Comparison of ENCODE assay signal across 22 cellular contexts in the genomic region with DNA sequence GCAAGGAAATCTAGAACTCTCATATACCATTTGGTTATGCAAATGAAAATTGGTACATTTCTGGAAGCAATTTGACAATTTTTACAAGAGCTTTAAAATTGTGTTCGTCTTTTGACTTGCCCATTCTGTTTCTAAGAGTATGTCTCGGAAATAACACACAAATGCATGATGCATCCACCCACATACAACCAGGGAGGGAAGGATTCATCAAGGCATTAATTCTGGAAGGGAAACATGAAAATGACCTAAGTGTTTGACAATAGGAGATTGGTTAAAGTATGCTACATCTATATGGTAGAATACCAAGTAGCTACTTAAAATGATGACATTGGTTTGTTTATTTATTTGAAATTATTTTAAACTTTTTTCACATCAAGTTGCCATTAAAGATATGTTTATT. TPM values are rescaled to one million over a fixed set of nuclear protein-coding genes. Genes with fewer than 3 reads are reported as not detected.
A peak's percentile ranks its signal among the peaks of the same experiment; 100 is the strongest.
DNase-seq lines count a peak whose midpoint lies in the region; ATAC-seq, FAIRE-seq and TF ChIP-seq lines count a peak whose summit lies in the region.
"Had no signal": no experiment of that assay in that cellular context is flagged by ENCODE, and none has a peak within 500 bp of the region (broad histone marks: within the 10 kb centered on the region; RNA-seq: fewer than 3 reads in every experiment).

No MANE protein-coding gene starts in this region.

- CTCF ChIA-PET in CD8-positive, alpha-beta memory T cell (lab: Charles Lee): no interaction called here

- H3K27ac ChIP-seq in CD4-positive, CD25-positive, alpha-beta regulatory T cell (ENCODE audit: insufficient read depth, low read length, poor library complexity, severe bottlenecking): no peak overlapping the region
- H3K27ac ChIP-seq in KMS-11 (0 out of 2 replicates have a peak overlapping the region, but pooled peaks have one; percentile 68), astrocyte (ENCODE audit: low read depth, low read length) (no peak overlapping the region)
- no peak overlapping the region for H3K27ac ChIP-seq in CD8-positive, alpha-beta memory T cell (ENCODE audit: low read depth, low read length)

- H3K4me1 Mint-ChIP-seq in CD4-positive, CD25-positive, alpha-beta regulatory T cell: peaks cover 55 to 87% (median 77%) of the 10 kb centered on the region in 4 donors
- H3K4me1 Mint-ChIP-seq in astrocyte (ENCODE audit: low read depth, unreplicated experiment) (peaks cover 20% of the 10 kb centered on the region), immature natural killer cell (peaks cover 67 to 93% of the 10 kb centered on the region in 2 donors)
- peaks cover 39 to 86% (median 80%) of the 10 kb centered on the region in 4 donors for H3K4me1 Mint-ChIP-seq in naive thymus-derived CD8-positive, alpha-beta T cell
- H3K4me1 Mint-ChIP-seq in CD8-positive, alpha-beta memory T cell: peaks cover 84 to 97% (median 96%) of the 10 kb centered on the region in 3 donors

- H4K20me1 ChIP-seq in KMS-11 (ENCODE audit: insufficient read depth) (no peaks in the 10 kb centered on the region), astrocyte (ENCODE audit: insufficient read depth, low read length) (peaks cover 49% of the 10 kb centered on the region)

- POLR2A ChIA-PET in naive thymus-derived CD8-positive, alpha-beta T cell (lab: Charles Lee): no interaction called here
- POLR2A ChIA-PET in CD8-positive, alpha-beta memory T cell (lab: Charles Lee): no interaction called here

- no peak overlapping the region for H2AFZ ChIP-seq in KMS-11 (ENCODE audit: low read depth)
- no peak overlapping the region for H2AFZ ChIP-seq in astrocyte (ENCODE audit: low read depth, low read length)

- no peak overlapping the region for H3K27ac Mint-ChIP-seq in CD4-positive, CD25-positive, alpha-beta regulatory T cell
- H3K27ac Mint-ChIP-seq in astrocyte (ENCODE audit: unreplicated experiment) (no peak overlapping the region), immature natural killer cell (peak overlapping the region in 2 of 6 donors; percentile 26 to 35)
- H3K27ac Mint-ChIP-seq in naive thymus-derived CD8-positive, alpha-beta T cell: peak overlapping the region in 4 of 10 donors; percentile 1 to 77 (median 17)
- peak overlapping the region in 2 of 8 donors; percentile 6 to 15 for H3K27ac Mint-ChIP-seq in CD8-positive, alpha-beta memory T cell
- H3K27ac Mint-ChIP-seq: activated naive CD8-positive, alpha-beta T cell treated with anti-CD3 and anti-CD28 coated beads, Interleukin-2, amount 10 ng/mL, durations not matched to agents 7 days and 5 days; activated T-helper 1 cell treated with anti-CD3 and anti-CD28 coated beads, Interleukin-12 subunit alpha, Interleukin-12 subunit beta, Interleukin-2, Interleukin-4 antibody, amounts not matched to agents 30 ng/mL and 10 ng/mL and 1 ng/mL, durations not matched to agents 14 hours and 24 hours and 36 hours had no signal

- H3K79me2 ChIP-seq in KMS-11 (ENCODE audit: insufficient read depth, low read depth): peaks cover 71% of the 10 kb centered on the region
- peaks cover 66% of the 10 kb centered on the region for H3K79me2 ChIP-seq in astrocyte (ENCODE audit: insufficient read depth, low read length)

- peaks cover 5% of the 10 kb centered on the region for H3K36me3 ChIP-seq in CD4-positive, CD25-positive, alpha-beta regulatory T cell (ENCODE audit: control insufficient read depth, insufficient read depth, low read length)
- H3K36me3 ChIP-seq in KMS-11 (ENCODE audit: insufficient read depth) (no peaks in the 10 kb centered on the region), astrocyte (ENCODE audit: insufficient read depth, low read length) (no peaks in the 10 kb centered on the region)
- H3K36me3 ChIP-seq in CD8-positive, alpha-beta memory T cell (ENCODE audit: insufficient read depth, low read length): no peaks in the 10 kb centered on the region
- H3K36me3 ChIP-seq: thyroid gland had no signal

- no peak overlapping the region for H3K9ac ChIP-seq in KMS-11
- no peak overlapping the region for H3K9ac ChIP-seq in astrocyte (ENCODE audit: low read length)

- H3K36me3 Mint-ChIP-seq in CD4-positive, CD25-positive, alpha-beta regulatory T cell: peaks cover 26% of the 10 kb centered on the region
- H3K36me3 Mint-ChIP-seq in astrocyte (ENCODE audit: low read depth, unreplicated experiment) (peaks cover 3% of the 10 kb centered on the region), immature natural killer cell (no peaks in the 10 kb centered on the region)
- peaks cover 0 to 24% (median 15%) of the 10 kb centered on the region in 3 donors for H3K36me3 Mint-ChIP-seq in naive thymus-derived CD8-positive, alpha-beta T cell
- H3K36me3 Mint-ChIP-seq in CD8-positive, alpha-beta memory T cell: peaks cover 0 to 12% (median 7%) of the 10 kb centered on the region in 3 donors

- H3K9me3 ChIP-seq in CD4-positive, CD25-positive, alpha-beta regulatory T cell (ENCODE audit: control insufficient read depth in 2 of 2, low read length in 2 of 2): no peaks in the 10 kb centered on the region
- no peaks in the 10 kb centered on the region for H3K9me3 ChIP-seq in astrocyte (ENCODE audit: insufficient read depth, low read depth, low read length)
- no peaks in the 10 kb centered on the region for H3K9me3 ChIP-seq in CD8-positive, alpha-beta memory T cell (ENCODE audit: low read length)
- H3K9me3 ChIP-seq: thyroid gland had no signal

- H3K9me3 Mint-ChIP-seq in CD4-positive, CD25-positive, alpha-beta regulatory T cell: peaks cover 0 to 4% (median 0%) of the 10 kb centered on the region in 7 donors
- H3K9me3 Mint-ChIP-seq in astrocyte (ENCODE audit: unreplicated experiment) (no peaks in the 10 kb centered on the region), immature natural killer cell (no peaks in the 10 kb centered on the region)
- no peaks in the 10 kb centered on the region for H3K9me3 Mint-ChIP-seq in naive thymus-derived CD8-positive, alpha-beta T cell
- no peaks in the 10 kb centered on the region for H3K9me3 Mint-ChIP-seq in CD8-positive, alpha-beta memory T cell

- H3K27me3 Mint-ChIP-seq in CD4-positive, CD25-positive, alpha-beta regulatory T cell: no peaks in the 10 kb centered on the region
- H3K27me3 Mint-ChIP-seq in astrocyte (ENCODE audit: low read depth, unreplicated experiment) (no peaks in the 10 kb centered on the region), immature natural killer cell (ENCODE audit: low read depth in 3 of 3) (no peaks in the 10 kb centered on the region)
- no peaks in the 10 kb centered on the region for H3K27me3 Mint-ChIP-seq in naive thymus-derived CD8-positive, alpha-beta T cell
- H3K27me3 Mint-ChIP-seq in CD8-positive, alpha-beta memory T cell: no peaks in the 10 kb centered on the region
- H3K27me3 Mint-ChIP-seq: activated CD8-positive, alpha-beta memory T cell treated with anti-CD3 and anti-CD28 coated beads, Interleukin-2, amount 10 ng/mL, durations not matched to agents 7 days and 5 days; activated naive CD8-positive, alpha-beta T cell treated with anti-CD3 and anti-CD28 coated beads, Interleukin-2, amount 10 ng/mL, durations not matched to agents 7 days and 5 days; brain had no signal

- H3K4me1 ChIP-seq in CD4-positive, CD25-positive, alpha-beta regulatory T cell (ENCODE audit: control insufficient read depth, insufficient read depth, low read length, poor library complexity, severe bottlenecking): peaks cover 23% of the 10 kb centered on the region
- H3K4me1 ChIP-seq in KMS-11 (ENCODE audit: low read depth, poor library complexity, severe bottlenecking): peaks cover 78% of the 10 kb centered on the region
- H3K4me1 ChIP-seq in astrocyte (ENCODE audit: insufficient read depth, low read length): no peaks in the 10 kb centered on the region
- peaks cover 29% of the 10 kb centered on the region for H3K4me1 ChIP-seq in CD8-positive, alpha-beta memory T cell (ENCODE audit: insufficient read depth, low read length)

- peak overlapping the region in 2 of 4 donors; percentile 6 to 53 for H3K4me3 Mint-ChIP-seq in CD4-positive, CD25-positive, alpha-beta regulatory T cell
- H3K4me3 Mint-ChIP-seq in astrocyte (ENCODE audit: unreplicated experiment) (no peak overlapping the region), immature natural killer cell (no peak overlapping the region)
- peak overlapping the region in 6 of 10 donors; percentile 1 to 57 (median 26) for H3K4me3 Mint-ChIP-seq in naive thymus-derived CD8-positive, alpha-beta T cell
- peak overlapping the region in 3 of 7 donors; percentile 2 to 13 (median 8) for H3K4me3 Mint-ChIP-seq in CD8-positive, alpha-beta memory T cell
- H3K4me3 Mint-ChIP-seq: activated T-helper 1 cell treated with anti-CD3 and anti-CD28 coated beads, Interleukin-12 subunit alpha, Interleukin-12 subunit beta, Interleukin-2, Interleukin-4 antibody, amounts not matched to agents 30 ng/mL and 10 ng/mL and 1 ng/mL, durations not matched to agents 14 hours and 24 hours and 36 hours had no signal

- H3K4me2 ChIP-seq in KMS-11 (peak overlapping the region; percentile 95; the same call in 1 of the 2 replicates), astrocyte (ENCODE audit: low read length) (no peak overlapping the region)

- ATAC-seq in CD4-positive, CD25-positive, alpha-beta regulatory T cell (ENCODE audit: low read depth in 2 of 2): no peak
- ATAC-seq in naive thymus-derived CD8-positive, alpha-beta T cell: no peak
- no peak for ATAC-seq in GM19324 (IDR thresholded peaks at IDR 0.05; ENCODE audit: low FRiP score, unreplicated experiment)
- ATAC-seq: activated CD8-positive, alpha-beta memory T cell treated with anti-CD3 and anti-CD28 coated beads, Interleukin-2, amount 10 ng/mL, durations not matched to agents 7 days and 5 days had no signal

- DNase-seq in CD4-positive, CD25-positive, alpha-beta regulatory T cell: no peak
- DNase-seq in astrocyte (ENCODE audit: low read depth) (peak; percentile 15), NCI-H2196 (lab: John Stamatoyannopoulos, UW; ENCODE audit: unreplicated experiment) (no peak), immature natural killer cell (no peak)
- no peak for DNase-seq in naive thymus-derived CD8-positive, alpha-beta T cell
- DNase-seq in CD8-positive, alpha-beta memory T cell: no peak
- DNase-seq: activated CD8-positive, alpha-beta memory T cell treated with anti-CD3 and anti-CD28 coated beads, Interleukin-2, amount 10 ng/mL, durations not matched to agents 7 days and 5 days; activated naive CD8-positive, alpha-beta T cell treated with anti-CD3 and anti-CD28 coated beads, Interleukin-2, amount 10 ng/mL, durations not matched to agents 7 days and 5 days; Calu3; effector CD8-positive, alpha-beta T cell; kidney; NCI-H187 treated with DMSO at 0.1 percent for 48 hours; NCI-H2227 treated with DMSO at 0.1 percent for 48 hours; stimulated activated CD4-positive, alpha-beta T cell treated with anti-CD3 and anti-CD28 coated beads, Interleukin-4, amount 100 ng/mL, for 24 hours; stimulated activated naive CD4-positive, alpha-beta T cell treated with Interleukin-2 at 50 U/mL for 16 hours; SW 1271; thyroid gland had no signal

- TF ChIP-seq CTCF in KMS-11 (conservative IDR thresholded peaks at IDR 0.05; ENCODE audit: low read depth, low read length) (no peak), astrocyte (IDR thresholded peaks at IDR 0.05; ENCODE audit: insufficient read depth, low read depth, low read length) (no peak)

- H3K4me3 ChIP-seq in CD4-positive, CD25-positive, alpha-beta regulatory T cell (ENCODE audit: low read depth, low read length): peak overlapping the region; percentile 12
- H3K4me3 ChIP-seq in KMS-11 (IDR thresholded peaks at IDR 0.05; ENCODE audit: insufficient read depth, low read depth, low read length) (no peak overlapping the region), astrocyte (ENCODE audit: insufficient read depth, low read depth, low read length) (no peak overlapping the region)
- H3K4me3 ChIP-seq in CD8-positive, alpha-beta memory T cell (ENCODE audit: low read length): no peak overlapping the region
- H3K4me3 ChIP-seq: thyroid gland had no signal

- no peaks in the 10 kb centered on the region for H3K27me3 ChIP-seq in CD4-positive, CD25-positive, alpha-beta regulatory T cell (ENCODE audit: control insufficient read depth, insufficient read depth, low read length)
- H3K27me3 ChIP-seq in KMS-11 (ENCODE audit: insufficient read depth, low read depth) (no peaks in the 10 kb centered on the region), astrocyte (ENCODE audit: insufficient read depth, low read length) (no peaks in the 10 kb centered on the region)
- H3K27me3 ChIP-seq in CD8-positive, alpha-beta memory T cell (ENCODE audit: insufficient read depth, low read length, poor library complexity, severe bottlenecking): no peaks in the 10 kb centered on the region
- H3K27me3 ChIP-seq: thyroid gland had no signal

- no peak for FAIRE-seq in astrocyte (lab: Jason Lieb, UNC)
- FAIRE-seq: kidney, TTC549 had no signal

RNA-seq across cellular contexts. Expression of a gene that starts 58.6 kb away (rescaled TPM):
- total RNA-seq in CD4-positive, CD25-positive, alpha-beta regulatory T cell: 102 TPM
- 100 to 1,000 TPM; 120 to 156 (median 138) TPM for polyA plus RNA-seq in CD4-positive, CD25-positive, alpha-beta regulatory T cell
- 30.2 and 32.0 TPM in 2 replicates for total RNA-seq in astrocyte
- total RNA-seq in naive thymus-derived CD8-positive, alpha-beta T cell: 10 to 100 TPM; 90.0 to 94.1 TPM
- 100 to 1,000 TPM; 120 to 149 (median 138) TPM for polyA plus RNA-seq in naive thymus-derived CD8-positive, alpha-beta T cell
- 10 to 100 TPM; 25.5 to 30.2 TPM for total RNA-seq in CD8-positive, alpha-beta memory T cell
- polyA plus RNA-seq in CD8-positive, alpha-beta memory T cell: 127 TPM
- polyA plus RNA-seq in immature natural killer cell: 100 to 1,000 TPM in 2 of 3 donors, 10 to 100 TPM in 1; 84.1 to 138 (median 112) TPM

Comparison
In these comparisons a context has a peak if more than half of its experiments do, and no peak if none do; other contexts are left out.
1. H3K4me3 Mint-ChIP-seq: peak in naive thymus-derived CD8-positive, alpha-beta T cell (6 of 10); none in astrocyte (single experiment) and immature natural killer cell (0 of 5).